ENCODE assay signal across 8 cellular contexts in the genomic region with DNA sequence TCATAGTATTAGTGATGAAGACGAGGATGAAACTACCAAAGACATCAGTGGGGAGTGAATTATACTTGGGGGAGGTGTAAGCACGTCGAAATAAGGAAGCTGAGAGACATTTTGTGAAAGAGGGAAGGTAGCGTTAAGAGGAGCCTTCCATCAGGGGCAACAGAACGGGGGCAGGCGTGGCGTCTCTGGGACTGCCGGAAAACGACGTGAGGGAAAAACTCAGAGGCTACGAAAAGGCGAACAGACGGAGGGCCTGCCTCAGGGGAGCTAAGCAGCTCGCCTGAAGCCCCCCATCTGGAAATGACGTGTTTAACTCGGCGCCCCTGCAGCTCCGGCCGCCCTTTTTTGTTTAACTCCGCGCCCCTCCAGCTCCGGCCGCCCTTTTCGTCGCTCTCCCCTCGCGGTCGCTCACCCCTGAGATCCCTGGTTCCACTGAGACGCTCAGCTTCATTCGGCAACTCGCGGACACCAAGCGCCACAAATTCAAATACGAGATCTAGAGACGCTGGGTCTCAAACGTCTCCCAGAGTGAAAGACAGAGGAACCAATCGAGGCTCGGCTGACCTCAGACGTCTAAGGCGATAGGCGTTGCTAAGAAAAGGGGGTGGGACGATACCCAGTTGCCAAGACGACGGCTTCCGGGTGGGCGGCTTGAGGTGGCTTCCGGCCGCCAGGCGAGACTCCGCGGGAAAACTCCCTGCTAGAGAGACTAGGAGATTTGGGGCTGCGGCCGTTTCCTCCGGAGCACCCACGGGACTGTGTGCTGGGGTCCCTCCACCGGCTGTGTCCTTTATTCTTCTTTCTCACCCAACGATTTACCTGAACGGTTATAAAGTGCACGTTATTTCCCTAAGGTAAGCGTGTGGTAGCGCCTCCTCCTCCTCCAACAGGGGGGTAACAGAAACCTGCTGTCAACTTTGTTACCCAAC.
DNase-seq lines count a peak whose midpoint lies in the region; ATAC-seq and TF ChIP-seq lines count a peak whose summit lies in the region.

No MANE protein-coding gene starts in this region.

- H3K27ac Mint-ChIP-seq in CD4-positive, alpha-beta T cell: peak overlapping the region; percentile 85

- no peaks in the 10 kb centered on the region for H3K27me3 ChIP-seq in CD4-positive, alpha-beta T cell (ENCODE audit: control insufficient read depth, insufficient read depth, low read length)
- H3K27me3 ChIP-seq in duodenal mucosa (ENCODE audit: control insufficient read depth in 1 of 2, insufficient read depth in 2 of 2, low read length in 2 of 2): no peaks in the 10 kb centered on the region

- CTCF ChIA-PET in CD4-positive, alpha-beta T cell (lab: Charles Lee): no interaction called here

- 0% methylated on average over 61 of the region's 61 CpGs for WGBS in lower leg skin, 2 donors

- ATAC-seq in CD4-positive, alpha-beta T cell (ENCODE audit: poor library complexity): peak; percentile 99
- ATAC-seq in GM19438 (IDR thresholded peaks at IDR 0.05; ENCODE audit: low read depth, unreplicated experiment) (peak; percentile 100), HG03571 (IDR thresholded peaks at IDR 0.05; ENCODE audit: unreplicated experiment) (peak; percentile 99)

- peak; percentile 84 to 95 (median 89) for DNase-seq in CD4-positive, alpha-beta T cell
- peak; percentile 91 for DNase-seq in NCI-H774 (lab: John Stamatoyannopoulos, UW)
- DNase-seq in activated CD4-positive, alpha-beta T cell treated with anti-CD3 and anti-CD28 coated beads, Interleukin-2, amount 50 U/mL, for 48 hours: peak; percentile 93 to 96
- peak; percentile 95 to 99 for DNase-seq in lower leg skin (ENCODE audit: low spot score in 2 of 2)
- DNase-seq in stimulated activated CD4-positive, alpha-beta T cell treated with anti-CD3 and anti-CD28 coated beads, Interleukin-4, amount 100 ng/mL, for 4 hours: peak; percentile 90 to 94

- no peak for TF ChIP-seq CTCF in CD4-positive, alpha-beta T cell (IDR thresholded peaks at IDR 0.05)
- TF ChIP-seq CTCF in lower leg skin (IDR thresholded peaks at IDR 0.05): no peak

- peaks cover 15% of the 10 kb centered on the region for H3K4me1 Mint-ChIP-seq in CD4-positive, alpha-beta T cell (ENCODE audit: low read depth)

- no peaks in the 10 kb centered on the region for H3K9me3 ChIP-seq in CD4-positive, alpha-beta T cell (ENCODE audit: control insufficient read depth, low read length)
- no peaks in the 10 kb centered on the region for H3K9me3 ChIP-seq in duodenal mucosa (ENCODE audit: control insufficient read depth in 1 of 2, low read length in 2 of 2)

- H3K36me3 ChIP-seq in duodenal mucosa (ENCODE audit: control insufficient read depth in 1 of 2, insufficient read depth in 2 of 2, low read length in 2 of 2): no peaks in the 10 kb centered on the region

- POLR2A ChIA-PET in CD4-positive, alpha-beta T cell (lab: Charles Lee): interaction anchor here (0.6 to 1.6 kb wide), 2 partner anchors 122 to 572 kb away, joined by 3 to 6 read pairs; a partner anchor contains a TSS

- no peaks in the 10 kb centered on the region for H3K9me3 Mint-ChIP-seq in CD4-positive, alpha-beta T cell

- peak overlapping the region; percentile 72 to 78 for H3K9ac ChIP-seq in duodenal mucosa (ENCODE audit: low read depth in 1 of 2, low read length in 2 of 2)

- H3K4me3 Mint-ChIP-seq in CD4-positive, alpha-beta T cell: peak overlapping the region; percentile 98

- no peaks in the 10 kb centered on the region for H3K27me3 Mint-ChIP-seq in CD4-positive, alpha-beta T cell

- TF ChIP-seq POLR2A in lower leg skin (IDR thresholded peaks at IDR 0.05): no peak

- peaks cover 0 to 10% of the 10 kb centered on the region in 2 donors for H3K4me1 ChIP-seq in duodenal mucosa (ENCODE audit: control insufficient read depth in 1 of 2, insufficient read depth in 2 of 2, low read length in 2 of 2)

- H3K4me3 ChIP-seq in duodenal mucosa (ENCODE audit: low read depth in 1 of 2, low read length in 2 of 2) (peak overlapping the region; percentile 86 to 89), lower leg skin (ENCODE audit: low read depth, poor library complexity, severe bottlenecking) (peak overlapping the region; percentile 66)

- H3K27ac ChIP-seq in CD4-positive, alpha-beta T cell (ENCODE audit: low read depth, low read length): peak overlapping the region; percentile 54
- no peak overlapping the region for H3K27ac ChIP-seq in duodenal mucosa (ENCODE audit: low read depth, low read length)

- intact Hi-C loops in CD4-positive, alpha-beta T cell (cut with DNase I, micrococcal nuclease): loop anchor here in 1 of 2 experiments (10.0 kb wide), 6 partner anchors 120 to 1940 kb away; a partner anchor contains a TSS
- intact Hi-C loops in lower leg skin (cut with DNase I; ENCODE audit: low total_unique reads): no loop called here

- H3K36me3 Mint-ChIP-seq in CD4-positive, alpha-beta T cell (ENCODE audit: low read depth): peaks cover 13% of the 10 kb centered on the region
